Comparison of ENCODE assay signal across 9 cellular contexts in genomic region chr1:94792473-94792875, GRCh38. TPM values are rescaled to one million over a fixed set of nuclear protein-coding genes. Genes with fewer than 3 reads are reported as not detected.
DNase-seq lines count a peak whose midpoint lies in the region; ATAC-seq, FAIRE-seq and TF ChIP-seq lines count a peak whose summit lies in the region.
"Had no signal": no experiment of that assay in that cellular context is flagged by ENCODE, and none has a peak within 500 bp of the region (broad histone marks: within the 10 kb centered on the region; RNA-seq: fewer than 3 reads in every experiment).

No MANE protein-coding gene starts in this region.

- peaks cover 2% of the 10 kb centered on the region for H3K36me3 Mint-ChIP-seq in mesothelial cell of epicardium
- H3K36me3 Mint-ChIP-seq in CD8-positive, alpha-beta memory T cell, result no peaks in the 10 kb centered on the region

- WGBS in GM12878 (ENCODE audit: insufficient coverage, insufficient replicate concordance, low lambda C conversion rate, missing lambda C conversion rate), result 20% methylated on average over 4 of the region's 4 CpGs

- H3K27me3 ChIP-seq in BLaER1 treated with 17β-estradiol and CSF1 and Interleukin-3, amounts not matched to agents 10 nM and 100 nM, result no peaks in the 10 kb centered on the region
- H3K27me3 ChIP-seq in GM12878 (replicated peaks in 1 of 2; ENCODE audit: control insufficient read depth in 2 of 2, insufficient read depth in 2 of 2, low read length in 1 of 2), result no peaks in the 10 kb centered on the region
- no peaks in the 10 kb centered on the region for H3K27me3 ChIP-seq in CD8-positive, alpha-beta memory T cell (ENCODE audit: insufficient read depth, low read length, poor library complexity, severe bottlenecking)

- peak overlapping the region; percentile 86 for H3K27ac Mint-ChIP-seq in mesothelial cell of epicardium
- H3K27ac Mint-ChIP-seq in CD8-positive, alpha-beta memory T cell, result peak overlapping the region in 1 of 8 donors; percentile 26

- peak overlapping the region in 1 of 11 experiments; percentile 48; a peak in 2 of 22 replicates for H3K9ac ChIP-seq in BLaER1 treated with 17β-estradiol and CSF1 and Interleukin-3, amounts not matched to agents 10 nM and 100 nM
- H3K9ac ChIP-seq in GM12878 (ENCODE audit: control insufficient read depth, insufficient read depth, low read length), result no peak overlapping the region

- CTCF ChIA-PET in GM12878 (lab: Yijun Ruan, JAX), result interaction anchor here (1.0 to 2.3 kb wide), 4 partner anchors 9 to 312 kb away, joined by 3 to 12 read pairs (median 6); no protein-coding TSS in a partner anchor
- CTCF ChIA-PET in CD8-positive, alpha-beta memory T cell (lab: Charles Lee), result no interaction called here

- H3K27me3 Mint-ChIP-seq in mesothelial cell of epicardium (ENCODE audit: low read depth), result no peaks in the 10 kb centered on the region
- H3K27me3 Mint-ChIP-seq in CD8-positive, alpha-beta memory T cell, result peaks cover 4 to 5% of the 10 kb centered on the region in 2 donors

- intact Hi-C loops in GM12878 (cut with micrococcal nuclease; ENCODE audit: unreplicated experiment), result loop anchor here (5.0 kb wide), 1 partner anchor 70 kb away; no protein-coding TSS in a partner anchor

- in situ Hi-C loops in GM12878 (cut with MboI), result no loop called here

- H3K9me3 ChIP-seq in BLaER1 treated with 17β-estradiol and CSF1 and Interleukin-3, amounts not matched to agents 10 nM and 100 nM (replicated peaks in 1 of 11), result peaks cover 0 to 32% (median 20%) of the 10 kb centered on the region in 11 experiments; a peak in 16 of 22 replicates
- peaks cover 2% of the 10 kb centered on the region; the same call in 2 of the 3 replicates for H3K9me3 ChIP-seq in GM12878 (replicated peaks; ENCODE audit: control insufficient read depth, insufficient read depth, low read length)
- no peaks in the 10 kb centered on the region for H3K9me3 ChIP-seq in CD8-positive, alpha-beta memory T cell (ENCODE audit: low read length)

- TF ChIP-seq CTCF in GM12878 (IDR thresholded peaks at IDR 0.05 in 2 of 3, conservative IDR thresholded peaks at IDR 0.05 in 1 of 3; ENCODE audit: control insufficient read depth in 2 of 3, extremely low read depth in 1 of 3, insufficient read depth in 1 of 3, low read depth in 3 of 3, low read length in 3 of 3) (peak in 2 of 3 experiments; percentile 12 to 32; a peak in 1 of 6 replicates), mesothelial cell of epicardium (IDR thresholded peaks at IDR 0.05; ENCODE audit: unreplicated experiment) (no peak)

- H3K36me3 ChIP-seq in BLaER1 treated with 17β-estradiol and CSF1 and Interleukin-3, amounts not matched to agents 10 nM and 100 nM, result no peaks in the 10 kb centered on the region
- no peaks in the 10 kb centered on the region for H3K36me3 ChIP-seq in GM12878 (ENCODE audit: control insufficient read depth in 2 of 2, insufficient read depth in 2 of 2, low read length in 1 of 2)
- no peaks in the 10 kb centered on the region for H3K36me3 ChIP-seq in CD8-positive, alpha-beta memory T cell (ENCODE audit: insufficient read depth, low read length)

- peaks cover 11% of the 10 kb centered on the region for H3K9me3 Mint-ChIP-seq in mesothelial cell of epicardium
- H3K9me3 Mint-ChIP-seq in CD8-positive, alpha-beta memory T cell, result no peaks in the 10 kb centered on the region

- H3K79me2 ChIP-seq in GM12878 (ENCODE audit: control insufficient read depth, insufficient read depth, low read length), result no peaks in the 10 kb centered on the region

- H3K4me3 Mint-ChIP-seq in mesothelial cell of epicardium, result no peak overlapping the region
- H3K4me3 Mint-ChIP-seq in CD8-positive, alpha-beta memory T cell, result no peak overlapping the region

- ATAC-seq in GM21390 (IDR thresholded peaks at IDR 0.05; ENCODE audit: unreplicated experiment) (peak; percentile 99), HG03565 (IDR thresholded peaks at IDR 0.05; ENCODE audit: unreplicated experiment) (peak; percentile 99), GM12878 (peak; percentile 99)

- peak; percentile 45 for DNase-seq in GM12878 (ENCODE audit: low read depth, low spot score)
- DNase-seq in mesothelial cell of epicardium (ENCODE audit: low spot score in 2 of 2, unreplicated experiment in 2 of 2), result no peak
- DNase-seq in occipital lobe (lab: John Stamatoyannopoulos, UW), result no peak
- no peak for DNase-seq in CD8-positive, alpha-beta memory T cell
- DNase-seq in activated CD4-positive, alpha-beta T cell treated with anti-CD3 and anti-CD28 coated beads, Interleukin-2, amount 50 U/mL, for 1 hour, result no peak

- H3K4me1 ChIP-seq in BLaER1 treated with 17β-estradiol and CSF1 and Interleukin-3, amounts not matched to agents 10 nM and 100 nM, result peaks cover 48 to 72% (median 59%) of the 10 kb centered on the region in 10 experiments
- peaks cover 4% of the 10 kb centered on the region; the same call in 1 of the 2 replicates for H3K4me1 ChIP-seq in GM12878 (ENCODE audit: control insufficient read depth, insufficient read depth, low read length)
- no peaks in the 10 kb centered on the region for H3K4me1 ChIP-seq in CD8-positive, alpha-beta memory T cell (ENCODE audit: insufficient read depth, low read length)

- POLR2A ChIA-PET in GM12878 (lab: Charles Lee), result no interaction called here
- POLR2A ChIA-PET in CD8-positive, alpha-beta memory T cell (lab: Charles Lee), result no interaction called here

- SMC1A ChIA-PET in GM12878 (lab: Charles Lee; ENCODE audit: uncharacterized antibody, unreplicated experiment), result interaction anchor here (1.0 to 1.5 kb wide), 3 partner anchors 10 to 192 kb away, joined by 3 to 6 read pairs (median 3); no protein-coding TSS in a partner anchor

- TF ChIP-seq RAD21 in GM12878 (IDR thresholded peaks at IDR 0.05; ENCODE audit: insufficient read depth, low read depth, low read length), result 0 out of 2 replicates have a peak, but pooled peaks have one; percentile 10

- no peak for TF ChIP-seq POLR2A in GM12878 (IDR thresholded peaks at IDR 0.05; ENCODE audit: low read depth, low read length)

- peaks cover 30% of the 10 kb centered on the region for H3K4me1 Mint-ChIP-seq in mesothelial cell of epicardium
- peaks cover 0 to 6% (median 4%) of the 10 kb centered on the region in 3 donors for H3K4me1 Mint-ChIP-seq in CD8-positive, alpha-beta memory T cell

- no peak overlapping the region for H2AFZ ChIP-seq in GM12878 (ENCODE audit: control insufficient read depth, low read depth, low read length)

- peak overlapping the region; percentile 33 to 83 (median 58); a peak in 21 of 22 replicates for H3K4me2 ChIP-seq in BLaER1 treated with 17β-estradiol and CSF1 and Interleukin-3, amounts not matched to agents 10 nM and 100 nM
- no peak overlapping the region for H3K4me2 ChIP-seq in GM12878 (ENCODE audit: control insufficient read depth, insufficient read depth)

- RAD21 ChIA-PET in GM12878 (lab: Charles Lee; ENCODE audit: unreplicated experiment), result interaction anchor here (0.8 kb wide), 1 partner anchor 70 kb away, joined by 3 read pairs; no protein-coding TSS in a partner anchor

- BruUV-seq in GM12878 (replicated peaks; lab: Mats Ljungman, UMichigan), result no TSS peak

- FAIRE-seq in GM12878 (lab: Jason Lieb, UNC), result no peak
- FAIRE-seq: H1 had no signal

- no peaks in the 10 kb centered on the region for H4K20me1 ChIP-seq in BLaER1 treated with 17β-estradiol and CSF1 and Interleukin-3, amounts not matched to agents 10 nM and 100 nM
- H4K20me1 ChIP-seq in GM12878 (ENCODE audit: control insufficient read depth, insufficient read depth), result no peaks in the 10 kb centered on the region

- no peak overlapping the region for H3K4me3 ChIP-seq in BLaER1 treated with 17β-estradiol and CSF1 and Interleukin-3, amounts not matched to agents 10 nM and 100 nM
- H3K4me3 ChIP-seq in GM12878, result no peak overlapping the region
- no peak overlapping the region for H3K4me3 ChIP-seq in CD8-positive, alpha-beta memory T cell (ENCODE audit: low read length)

- no peak for TF ChIP-seq EP300 in GM12878 (IDR thresholded peaks at IDR 0.05; ENCODE audit: borderline replicate concordance in 1 of 2, control insufficient read depth in 1 of 2, low read depth in 2 of 2, low read length in 2 of 2)

- H3K27ac ChIP-seq in BLaER1 treated with 17β-estradiol and CSF1 and Interleukin-3, amounts not matched to agents 10 nM and 100 nM, result peak overlapping the region in 9 of 11 experiments; percentile 15 to 73 (median 60); a peak in 17 of 22 replicates
- H3K27ac ChIP-seq in GM12878 (ENCODE audit: control insufficient read depth, insufficient read depth), result no peak overlapping the region
- no peak overlapping the region for H3K27ac ChIP-seq in CD8-positive, alpha-beta memory T cell (ENCODE audit: low read depth, low read length)

TF ChIP-seq in GM12878, 131 proteins besides CTCF, POLR2A, EP300 and RAD21 (continues in another document):
- TF ChIP-seq, protein P1, sequence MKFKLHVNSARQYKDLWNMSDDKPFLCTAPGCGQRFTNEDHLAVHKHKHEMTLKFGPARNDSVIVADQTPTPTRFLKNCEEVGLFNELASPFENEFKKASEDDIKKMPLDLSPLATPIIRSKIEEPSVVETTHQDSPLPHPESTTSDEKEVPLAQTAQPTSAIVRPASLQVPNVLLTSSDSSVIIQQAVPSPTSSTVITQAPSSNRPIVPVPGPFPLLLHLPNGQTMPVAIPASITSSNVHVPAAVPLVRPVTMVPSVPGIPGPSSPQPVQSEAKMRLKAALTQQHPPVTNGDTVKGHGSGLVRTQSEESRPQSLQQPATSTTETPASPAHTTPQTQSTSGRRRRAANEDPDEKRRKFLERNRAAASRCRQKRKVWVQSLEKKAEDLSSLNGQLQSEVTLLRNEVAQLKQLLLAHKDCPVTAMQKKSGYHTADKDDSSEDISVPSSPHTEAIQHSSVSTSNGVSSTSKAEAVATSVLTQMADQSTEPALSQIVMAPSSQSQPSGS (IDR thresholded peaks at IDR 0.05; ENCODE audit: low read length), result 0 out of 2 replicates have a peak, but pooled peaks have one; percentile 35

RNA-seq across cellular contexts. Expression of gene SLC44A3, which starts 27.7 kb away (rescaled TPM):
- not detected in 2 replicates for total RNA-seq in GM12878 (2013; cell fraction: nucleolus; rRNA removed)
- total RNA-seq in GM12878 (2014; rRNA removed), result not detected in 2 replicates
- total RNA-seq in GM12878 (2014; rRNA removed; fragmentation: Illumina TruSeq; extraction: Trizol), result not detected in 2 replicates
- total RNA-seq in GM12878 (2021), result not detected in 2 replicates
- not detected for polyA plus RNA-seq in GM12878 (2011; ENCODE audit: low read depth)
- not detected in 2 replicates for polyA plus RNA-seq in GM12878 (2011; rRNA removed)
- not detected in 2 replicates for polyA plus RNA-seq in GM12878 (2011; cell fraction: cytosol; rRNA removed)
- not detected in 2 replicates for polyA plus RNA-seq in GM12878 (2011; cell fraction: nucleus; rRNA removed)
- not detected in 2 replicates for polyA plus RNA-seq in GM12878 (2012)
- polyA plus RNA-seq in GM12878 (2014; fragmentation: Illumina TruSeq; extraction: Trizol), result not detected in 2 replicates
- not detected for polyA plus RNA-seq in GM12878 (2014; fragmentation: Nextera tagmentation; extraction: Ambion mirVana)
- polyA plus RNA-seq in GM12878 (2014; rRNA removed), result not detected in 2 replicates
- not detected for polyA plus RNA-seq in GM12878 (2016; fragmentation: Nextera tagmentation; extraction: Ambion mirVana)
- not detected in 2 replicates for polyA minus RNA-seq in GM12878 (2011; rRNA and poly(A)+ RNA removed)
- polyA minus RNA-seq in GM12878 (2011; cell fraction: cytosol; rRNA and poly(A)+ RNA removed), result not detected in 2 replicates
- polyA minus RNA-seq in GM12878 (2011; cell fraction: nucleus; rRNA and poly(A)+ RNA removed), result not detected in 2 replicates
- 9.2 to 13.2 TPM (median 11.2 TPM) in 3 replicates for total RNA-seq in mesothelial cell of epicardium
- total RNA-seq in occipital lobe, result 2.2 TPM
- total RNA-seq in CD8-positive, alpha-beta memory T cell, result under 1 TPM; 0.31 to 0.47 TPM
- polyA plus RNA-seq in CD8-positive, alpha-beta memory T cell, result 0.83 TPM

Comparison
In these comparisons a context has a peak if more than half of its experiments do, and no peak if none do; other contexts are left out.
1. H3K27ac ChIP-seq: peak in BLaER1 treated with 17β-estradiol and CSF1 and Interleukin-3, amounts not matched to agents 10 nM and 100 nM (9 of 11); none in GM12878 (single experiment) and CD8-positive, alpha-beta memory T cell (single experiment).
2. Peak in every context shown above with its lines, with median percentiles within 50 percentile points of each other: ATAC-seq.